In the genomic region with DNA sequence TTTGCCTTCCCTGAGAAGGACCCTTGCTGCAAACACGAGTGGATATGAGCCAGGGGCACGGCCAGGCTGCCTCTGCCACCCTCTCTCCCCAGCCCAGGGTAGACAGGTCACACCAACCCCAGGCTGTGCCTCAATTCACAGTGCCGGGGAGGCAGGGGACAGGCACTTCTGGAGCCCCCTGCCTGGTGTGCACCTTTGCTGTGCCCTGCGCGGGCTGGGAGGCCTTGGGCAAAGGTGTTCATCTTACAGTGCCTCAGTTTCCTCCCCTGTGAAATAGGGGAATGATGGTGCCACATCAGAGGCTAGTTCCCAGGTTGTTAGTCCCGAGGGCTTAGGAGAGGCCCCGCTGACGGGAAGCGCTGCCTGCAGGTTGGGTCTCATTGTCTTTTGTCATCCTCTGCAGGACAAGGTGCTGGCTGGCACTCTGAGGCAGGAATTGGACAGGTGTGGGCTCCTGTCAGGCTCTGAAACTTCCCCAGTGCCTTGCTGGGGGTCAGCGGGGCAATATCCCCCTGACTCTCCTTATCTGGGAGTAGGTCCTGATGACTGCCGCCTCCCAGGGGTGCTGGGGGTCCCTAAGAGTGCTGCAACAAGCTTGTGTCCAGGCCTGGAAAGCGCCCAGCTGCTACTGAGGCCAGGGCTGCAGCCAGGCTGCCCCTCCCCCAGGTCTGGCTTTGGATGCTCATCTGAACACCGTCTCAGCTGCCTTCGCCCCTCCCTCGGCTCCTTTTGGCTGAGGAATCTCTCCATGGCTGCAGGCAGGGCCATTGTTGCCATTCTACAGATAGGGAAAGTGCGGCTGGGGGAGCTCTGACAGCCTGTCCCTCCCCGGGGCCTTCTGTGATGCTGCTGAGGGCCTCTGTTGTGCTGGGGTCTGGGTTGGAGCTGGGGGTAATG, we compare ENCODE assay signal across 22 cellular contexts. TPM values are rescaled to one million over a fixed set of nuclear protein-coding genes. Genes with fewer than 3 reads are reported as not detected.
DNase-seq lines count a peak whose midpoint lies in the region; ATAC-seq and TF ChIP-seq lines count a peak whose summit lies in the region.
"Had no signal": no experiment of that assay in that cellular context is flagged by ENCODE, and none has a peak within 500 bp of the region (broad histone marks: within the 10 kb centered on the region; RNA-seq: fewer than 3 reads in every experiment).

No MANE protein-coding gene starts in this region.

- H3K9me3 Mint-ChIP-seq in chondrocyte (ENCODE audit: low read depth) (no peaks in the 10 kb centered on the region), osteocyte (ENCODE audit: unreplicated experiment) (no peaks in the 10 kb centered on the region)
- H3K9me3 Mint-ChIP-seq: CD8-positive, alpha-beta memory T cell; HFFc6 had no signal

- peaks cover 10% of the 10 kb centered on the region; the same call in 1 of the 2 replicates for H3K79me2 ChIP-seq in OCI-LY7 (ENCODE audit: insufficient read depth, low read depth, low read length)

- WGBS in heart left ventricle, 4 donors: 60 to 69% (median 64%) methylated on average over 12 to 17 of the region's 17 CpGs
- WGBS in aorta, 2 donors: 66 to 68% methylated on average over 16 to 17 of the region's 17 CpGs

- no peak overlapping the region for H3K4me3 ChIP-seq in heart left ventricle
- H3K4me3 ChIP-seq in aorta (ENCODE audit: low read length in 2 of 2): no peak overlapping the region
- no peak overlapping the region for H3K4me3 ChIP-seq in OCI-LY7 (ENCODE audit: low read depth, low read length, poor library complexity, severe bottlenecking)
- no peak overlapping the region for H3K4me3 ChIP-seq in brain microvascular endothelial cell (ENCODE audit: low read depth, low read length)
- H3K4me3 ChIP-seq: PC-9, SK-N-MC had no signal

- no TSS peak for BruUV-seq in OCI-LY7 (replicated peaks; lab: Mats Ljungman, UMichigan)

- intact Hi-C loops in Right ventricle myocardium superior (cut with DNase I): no loop called here
- intact Hi-C loops in heart left ventricle (cut with DNase I): no loop called here
- intact Hi-C loops in aorta (cut with DNase I): no loop called here
- intact Hi-C loops in OCI-LY7 (cut with micrococcal nuclease; ENCODE audit: unreplicated experiment): no loop called here

- H3K9me2 ChIP-seq in OCI-LY7 (ENCODE audit: insufficient read depth, low read length): no peaks in the 10 kb centered on the region

- POLR2A ChIA-PET in OCI-LY7 (lab: Charles Lee): no interaction called here

- in situ Hi-C loops in brain microvascular endothelial cell (cut with HindIII; ENCODE audit: low pct_ligation_motif_present, low sequenced_read_pairs): no loop called here

- no peaks in the 10 kb centered on the region for H3K9me3 ChIP-seq in heart left ventricle
- peaks cover 1% of the 10 kb centered on the region for H3K9me3 ChIP-seq in aorta (ENCODE audit: control insufficient read depth, low read length)
- no peaks in the 10 kb centered on the region for H3K9me3 ChIP-seq in OCI-LY7 (ENCODE audit: low read length)

- H3K27ac ChIP-seq in heart left ventricle: no peak overlapping the region
- no peak overlapping the region for H3K27ac ChIP-seq in aorta (ENCODE audit: low read depth in 1 of 2, low read length in 2 of 2)
- no peak overlapping the region for H3K27ac ChIP-seq in OCI-LY7 (ENCODE audit: low read depth, low read length, poor library complexity, severe bottlenecking)
- H3K27ac ChIP-seq in brain microvascular endothelial cell: no peak overlapping the region
- H3K27ac ChIP-seq: PC-9, SK-N-MC had no signal

- no peak overlapping the region for H2AFZ ChIP-seq in OCI-LY7 (ENCODE audit: low read length)
- H2AFZ ChIP-seq: PC-9 had no signal

- H3K4me3 Mint-ChIP-seq in chondrocyte (ENCODE audit: unreplicated experiment) (no peak overlapping the region), osteocyte (ENCODE audit: unreplicated experiment) (no peak overlapping the region)
- H3K4me3 Mint-ChIP-seq: CD8-positive, alpha-beta memory T cell; HFFc6 had no signal

- ATAC-seq in Right ventricle myocardium superior (ENCODE audit: poor library complexity): no peak
- ATAC-seq in heart left ventricle: no peak
- ATAC-seq in aorta (ENCODE audit: low FRiP score): no peak
- ATAC-seq: Right ventricle myocardium inferior had no signal

- H3K4me1 ChIP-seq in heart left ventricle (no peaks in the 10 kb centered on the region), aorta (ENCODE audit: control insufficient read depth in 1 of 2, insufficient read depth in 2 of 2, low read length in 2 of 2) (no peaks in the 10 kb centered on the region), OCI-LY7 (ENCODE audit: insufficient read depth, low read length, poor library complexity, severe bottlenecking) (peaks cover 18% of the 10 kb centered on the region)

- DNase-seq in Right ventricle myocardium superior (peak; percentile 32), heart left ventricle (no peak), chondrocyte (ENCODE audit: low spot score) (peak; percentile 85), osteocyte (ENCODE audit: extremely low spot score, unreplicated experiment) (peak; percentile 75), aorta (peak; percentile 43 to 72), OCI-LY7 (ENCODE audit: low spot score) (no peak), brain microvascular endothelial cell (no peak), iPS-NIHi11 (ENCODE audit: low spot score) (no peak)
- DNase-seq: DMS79, GOT3, HFFc6, IMR-90, NCI-H187 treated with DMSO at 0.1 percent for 48 hours, NCI-H69, PC-9 had no signal

- H3K36me3 Mint-ChIP-seq in chondrocyte (ENCODE audit: low read depth) (no peaks in the 10 kb centered on the region), osteocyte (ENCODE audit: unreplicated experiment) (no peaks in the 10 kb centered on the region)
- H3K36me3 Mint-ChIP-seq: CD8-positive, alpha-beta memory T cell had no signal

- H3K4me1 Mint-ChIP-seq in chondrocyte (ENCODE audit: low read depth): no peaks in the 10 kb centered on the region
- no peaks in the 10 kb centered on the region for H3K4me1 Mint-ChIP-seq in osteocyte (ENCODE audit: unreplicated experiment)

- H3K27me3 Mint-ChIP-seq in chondrocyte (ENCODE audit: low read depth) (peaks cover 19% of the 10 kb centered on the region), osteocyte (ENCODE audit: unreplicated experiment) (peaks cover 24% of the 10 kb centered on the region)

- no peaks in the 10 kb centered on the region for H4K20me1 ChIP-seq in OCI-LY7 (ENCODE audit: insufficient read depth, low read length)

- H3K36me3 ChIP-seq in heart left ventricle (no peaks in the 10 kb centered on the region), aorta (ENCODE audit: control insufficient read depth in 1 of 2, insufficient read depth in 2 of 2, low read length in 1 of 2) (no peaks in the 10 kb centered on the region), OCI-LY7 (ENCODE audit: insufficient read depth, low read length) (no peaks in the 10 kb centered on the region), brain microvascular endothelial cell (replicated peaks) (no peaks in the 10 kb centered on the region)

- TF ChIP-seq POLR2A in heart left ventricle (IDR thresholded peaks at IDR 0.05): no peak

- H3K4me2 ChIP-seq in OCI-LY7 (ENCODE audit: low read length): no peak overlapping the region
- H3K4me2 ChIP-seq: PC-9 had no signal

- H3K27ac Mint-ChIP-seq in chondrocyte (ENCODE audit: unreplicated experiment) (no peak overlapping the region), osteocyte (ENCODE audit: unreplicated experiment) (no peak overlapping the region)
- H3K27ac Mint-ChIP-seq: HFFc6 had no signal

- TF ChIP-seq CTCF in heart left ventricle (IDR thresholded peaks at IDR 0.05) (no peak), chondrocyte (IDR thresholded peaks at IDR 0.05) (no peak), osteocyte (IDR thresholded peaks at IDR 0.05) (no peak), OCI-LY7 (conservative IDR thresholded peaks at IDR 0.05; ENCODE audit: low read length) (no peak), brain microvascular endothelial cell (IDR thresholded peaks at IDR 0.05; ENCODE audit: low read depth, low read length, missing control alignments) (no peak)

- H3K27me3 ChIP-seq in heart left ventricle: peaks cover 0 to 52% (median 9%) of the 10 kb centered on the region in 9 donors
- no peaks in the 10 kb centered on the region for H3K27me3 ChIP-seq in aorta (ENCODE audit: control insufficient read depth in 1 of 2, insufficient read depth in 2 of 2, low read length in 1 of 2)
- H3K27me3 ChIP-seq in brain microvascular endothelial cell (replicated peaks): peaks cover 2% of the 10 kb centered on the region

- CTCF ChIA-PET in OCI-LY7 (lab: Charles Lee; ENCODE audit: unreplicated experiment): no interaction called here

RNA-seq across cellular contexts. Expression of a gene that starts 3.1 kb away (rescaled TPM):
- total RNA-seq in Right ventricle myocardium superior: not detected
- total RNA-seq in heart left ventricle: not detected
- polyA plus RNA-seq in heart left ventricle: not detected
- total RNA-seq in chondrocyte: not detected in 3 replicates
- total RNA-seq in osteocyte: not detected in 2 replicates
- total RNA-seq in aorta: not detected
- polyA plus RNA-seq in aorta: not detected
- 44.5 and 68.7 TPM in 2 replicates for total RNA-seq in OCI-LY7 (2014; rRNA removed; shearing (Covaris generic))
- 69.6 and 75.1 TPM in 2 replicates for total RNA-seq in OCI-LY7 (2022)
- total RNA-seq: A172, HFFc6, HT-29, IMR-90, LHCN-M2, Right ventricle myocardium inferior had no signal

RNA-seq across cellular contexts. Expression of a gene that starts 9.9 kb away (rescaled TPM):
- total RNA-seq in Right ventricle myocardium superior (not detected), heart left ventricle (1 to 10 TPM in 1 of 9 donors, under 1 TPM in 1, not detected in 7; 0.50 to 3.0 TPM), chondrocyte (2.1 to 2.6 TPM in 2 of 3 replicates, not detected in the other), osteocyte (not detected in 2 replicates), aorta (under 1 TPM in 1 of 2 donors, not detected in 1; 0.48 TPM), OCI-LY7 (2022) (2.5 and 2.6 TPM in 2 replicates)
- polyA plus RNA-seq in heart left ventricle (not detected), aorta (1 to 10 TPM in 1 of 2 donors, not detected in 1; 4.8 TPM)
- total RNA-seq in OCI-LY7 (2014; rRNA removed; shearing (Covaris generic)): 1.2 and 4.0 TPM in 2 replicates
- total RNA-seq: LHCN-M2 had no signal
- polyA plus RNA-seq: CD8-positive, alpha-beta memory T cell had no signal

RNA-seq across cellular contexts. Expression of a gene that starts 21.9 kb away (rescaled TPM):
- total RNA-seq in Right ventricle myocardium superior (not detected), heart left ventricle (not detected), chondrocyte (not detected in 3 replicates), osteocyte (not detected in 2 replicates), aorta (not detected), OCI-LY7 (2022) (not detected in 2 replicates)
- polyA plus RNA-seq in heart left ventricle (not detected), aorta (not detected)
- total RNA-seq in OCI-LY7 (2014; rRNA removed; shearing (Covaris generic)): not detected in 2 replicates
- total RNA-seq: A172; CD8-positive, alpha-beta memory T cell; HFFc6; HT-29; IMR-90; LHCN-M2; PC-9; Right ventricle myocardium inferior had no signal
- polyA plus RNA-seq: BJ; CD8-positive, alpha-beta memory T cell; IMR-90 had no signal

RNA-seq across cellular contexts. Expression of a gene that starts 32.8 kb away (rescaled TPM):
- total RNA-seq in Right ventricle myocardium superior (not detected), heart left ventricle (not detected), chondrocyte (not detected in 3 replicates), osteocyte (not detected in 2 replicates), aorta (not detected), OCI-LY7 (2022) (not detected in 2 replicates)
- polyA plus RNA-seq in heart left ventricle (not detected), aorta (under 1 TPM in 1 of 2 donors, not detected in 1; 0.08 TPM)
- not detected in 2 replicates for total RNA-seq in OCI-LY7 (2014; rRNA removed; shearing (Covaris generic))
- total RNA-seq: HFFc6, IMR-90, LHCN-M2, Right ventricle myocardium inferior had no signal
- polyA plus RNA-seq: BJ; CD8-positive, alpha-beta memory T cell; IMR-90 had no signal

RNA-seq across cellular contexts. Expression of a gene that starts 37.8 kb away (rescaled TPM):
- total RNA-seq in Right ventricle myocardium superior (not detected), heart left ventricle (not detected), chondrocyte (not detected in 3 replicates), osteocyte (not detected in 2 replicates), aorta (not detected), OCI-LY7 (2022) (not detected in 2 replicates)
- polyA plus RNA-seq in heart left ventricle (not detected), aorta (1 to 10 TPM in 1 of 2 donors, under 1 TPM in 1; 0.31 to 1.5 TPM)
- not detected in 2 replicates for total RNA-seq in OCI-LY7 (2014; rRNA removed; shearing (Covaris generic))
- total RNA-seq: A172; CD8-positive, alpha-beta memory T cell; HFFc6; IMR-90; LHCN-M2; Right ventricle myocardium inferior had no signal
- polyA plus RNA-seq: BJ; CD8-positive, alpha-beta memory T cell; IMR-90 had no signal

Comparison
In these comparisons a context has a peak if more than half of its experiments do, and no peak if none do; other contexts are left out.
1. DNase-seq: peak in Right ventricle myocardium superior (single experiment), chondrocyte (single experiment), osteocyte (single experiment) and aorta (2 of 2); none in heart left ventricle (0 of 5), OCI-LY7 (single experiment), brain microvascular endothelial cell (single experiment) and iPS-NIHi11 (single experiment).
2. RNA of a gene that starts 3.1 kb away (total RNA-seq): 44.5 to 75.1 TPM in OCI-LY7; not detected in Right ventricle myocardium superior (single experiment), not detected in heart left ventricle, not detected in chondrocyte, not detected in osteocyte and not detected in aorta; every median in the first group is over 10 times any median in the second.